ENCODE assay signal across 8 cellular contexts in the genomic region with DNA sequence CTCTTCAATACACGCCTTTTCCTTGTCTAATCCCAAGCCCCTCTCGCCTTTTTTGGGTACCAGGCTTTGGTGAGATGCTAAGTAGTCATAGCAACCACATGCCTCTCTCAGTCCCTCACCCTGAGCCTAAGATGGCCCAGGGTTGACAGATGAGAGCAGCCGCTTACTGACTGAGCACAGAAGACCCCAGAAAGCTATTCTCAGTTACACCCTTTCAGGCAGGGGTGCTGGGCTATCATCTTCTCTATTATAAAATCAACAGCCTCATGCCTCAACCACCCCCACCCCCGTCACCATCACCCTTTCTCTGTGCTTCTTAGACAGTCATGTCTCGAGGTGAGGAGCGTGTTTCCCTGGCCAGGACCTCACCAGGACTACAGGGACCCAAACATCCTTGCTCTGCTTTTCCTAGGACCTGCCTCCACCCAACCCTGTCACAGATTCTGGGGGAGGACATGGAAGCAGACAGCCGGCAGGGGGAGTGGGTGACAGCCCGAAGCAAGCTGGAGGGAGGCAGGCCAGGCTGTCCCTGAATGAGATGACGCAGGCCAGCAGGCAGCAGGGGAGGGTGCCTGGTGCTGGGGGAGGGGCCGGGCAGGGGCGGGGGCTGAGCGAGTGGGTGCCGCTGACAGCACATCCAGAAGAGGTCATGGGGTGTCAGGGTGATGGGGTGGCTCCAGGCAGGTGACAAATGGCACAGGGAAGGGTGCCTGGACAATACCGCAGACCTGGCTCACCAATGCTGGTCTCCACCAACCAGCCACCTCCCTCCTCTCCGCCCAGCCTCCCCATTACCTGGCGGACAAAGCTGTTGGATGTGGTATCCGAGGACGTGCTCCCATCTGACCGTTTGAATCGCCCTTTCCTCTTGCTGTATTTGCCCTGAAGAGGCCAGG. TPM values are rescaled to one million over a fixed set of nuclear protein-coding genes. Genes with fewer than 3 reads are reported as not detected.
DNase-seq lines count a peak whose midpoint lies in the region; ATAC-seq and TF ChIP-seq lines count a peak whose summit lies in the region.

No MANE protein-coding gene starts in this region.

- no peaks in the 10 kb centered on the region for H3K9me3 ChIP-seq in transverse colon

- TF ChIP-seq EP300 in transverse colon (IDR thresholded peaks at IDR 0.05; ENCODE audit: low read depth) = no peak

- intact Hi-C loops in activated CD4-positive, alpha-beta T cell treated with anti-CD3 and anti-CD28 coated beads, Interleukin-2, amount 10 ng/mL, durations not matched to agents 24 days and 14 days (cut with micrococcal nuclease) = no loop called here
- intact Hi-C loops in transverse colon (cut with DNase I; ENCODE audit: low total_unique reads) = no loop called here

- in situ Hi-C loops in transverse colon (cut with MboI; ENCODE audit: low pct_ligation_motif_present in 1 of 4, low pct_unique_long_range_greater_than_20kb in 1 of 4, low sequenced_read_pairs in 3 of 4) = no loop called here

- ATAC-seq in GM18519 (IDR thresholded peaks at IDR 0.05; ENCODE audit: low FRiP score, unreplicated experiment) = no peak

- H3K27me3 Mint-ChIP-seq in activated CD4-positive, alpha-beta T cell treated with anti-CD3 and anti-CD28 coated beads, Interleukin-2, amount 10 ng/mL, durations not matched to agents 24 days and 14 days = no peaks in the 10 kb centered on the region

- H3K4me3 ChIP-seq in transverse colon = no peak overlapping the region

- H3K27ac Mint-ChIP-seq in activated CD4-positive, alpha-beta T cell treated with anti-CD3 and anti-CD28 coated beads, Interleukin-2, amount 10 ng/mL, durations not matched to agents 24 days and 14 days = peak overlapping the region; percentile 25

- DNase-seq in activated CD4-positive, alpha-beta T cell treated with anti-CD3 and anti-CD28 coated beads, Interleukin-2, amount 10 ng/mL, durations not matched to agents 24 days and 14 days = no peak
- no peak for DNase-seq in activated CD4-positive, alpha-beta T cell treated with anti-CD3 and anti-CD28 coated beads, Interleukin-2, amount 50 U/mL, for 48 hours
- DNase-seq in astrocyte of the hippocampus (ENCODE audit: low read depth, low spot score) (peak; percentile 86), iPS-NIHi11 (ENCODE audit: low spot score) (peak; percentile 84), transverse colon (peak; percentile 31), UCSD-AML1 (lab: John Stamatoyannopoulos, UW; ENCODE audit: unreplicated experiment) (no peak)
- no peak for DNase-seq in central memory CD4-positive, alpha-beta T cell

- H3K36me3 ChIP-seq in transverse colon = no peaks in the 10 kb centered on the region

- H3K27ac ChIP-seq in transverse colon = peak overlapping the region in 1 of 4 donors; percentile 17

- peaks cover 14% of the 10 kb centered on the region for H3K36me3 Mint-ChIP-seq in activated CD4-positive, alpha-beta T cell treated with anti-CD3 and anti-CD28 coated beads, Interleukin-2, amount 10 ng/mL, durations not matched to agents 24 days and 14 days (ENCODE audit: low read depth)

- no peak for TF ChIP-seq POLR2A in transverse colon (IDR thresholded peaks at IDR 0.05)

- H3K9me3 Mint-ChIP-seq in activated CD4-positive, alpha-beta T cell treated with anti-CD3 and anti-CD28 coated beads, Interleukin-2, amount 10 ng/mL, durations not matched to agents 24 days and 14 days = no peaks in the 10 kb centered on the region

- TF ChIP-seq CTCF in transverse colon (IDR thresholded peaks at IDR 0.05) = peak in 1 of 5 experiments; percentile 14

- H3K27me3 ChIP-seq in transverse colon = no peaks in the 10 kb centered on the region

- 58 to 75% methylated on average over 3 to 20 of the region's 20 CpGs for WGBS in transverse colon (ENCODE audit: low coverage in 1 of 2), 2 donors

- H3K4me1 ChIP-seq in transverse colon = peaks cover 9 to 37% (median 24%) of the 10 kb centered on the region in 4 donors

- peaks cover 39% of the 10 kb centered on the region for H3K4me1 Mint-ChIP-seq in activated CD4-positive, alpha-beta T cell treated with anti-CD3 and anti-CD28 coated beads, Interleukin-2, amount 10 ng/mL, durations not matched to agents 24 days and 14 days

- H3K4me3 Mint-ChIP-seq in activated CD4-positive, alpha-beta T cell treated with anti-CD3 and anti-CD28 coated beads, Interleukin-2, amount 10 ng/mL, durations not matched to agents 24 days and 14 days = no peak overlapping the region

RNA-seq across cellular contexts. Expression of gene CACNB1, which starts 3.1 kb away (rescaled TPM):
- 20.4 and 22.5 TPM in 2 replicates for total RNA-seq in activated CD4-positive, alpha-beta T cell treated with anti-CD3 and anti-CD28 coated beads, Interleukin-2, amount 10 ng/mL, durations not matched to agents 24 days and 14 days
- 10 to 100 TPM; 10.1 to 21.7 (median 11.6) TPM for total RNA-seq in transverse colon

RNA-seq across cellular contexts. Expression of gene RPL19, which starts 5.7 kb away (rescaled TPM):
- total RNA-seq in activated CD4-positive, alpha-beta T cell treated with anti-CD3 and anti-CD28 coated beads, Interleukin-2, amount 10 ng/mL, durations not matched to agents 24 days and 14 days = 2,240 and 2,301 TPM in 2 replicates
- 1,000 to 10,000 TPM; 1,146 to 2,715 (median 2,002) TPM for total RNA-seq in transverse colon

RNA-seq across cellular contexts. Expression of gene ARL5C, which starts 28.4 kb away (rescaled TPM):
- not detected in 2 replicates for total RNA-seq in activated CD4-positive, alpha-beta T cell treated with anti-CD3 and anti-CD28 coated beads, Interleukin-2, amount 10 ng/mL, durations not matched to agents 24 days and 14 days
- not detected for total RNA-seq in transverse colon

RNA-seq across cellular contexts. Expression of gene STAC2, which starts 31.4 kb away (rescaled TPM):
- total RNA-seq in activated CD4-positive, alpha-beta T cell treated with anti-CD3 and anti-CD28 coated beads, Interleukin-2, amount 10 ng/mL, durations not matched to agents 24 days and 14 days = not detected in 2 replicates
- total RNA-seq in transverse colon = not detected

RNA-seq across cellular contexts. Expression of gene PLXDC1, which starts 42.9 kb away (rescaled TPM):
- total RNA-seq in activated CD4-positive, alpha-beta T cell treated with anti-CD3 and anti-CD28 coated beads, Interleukin-2, amount 10 ng/mL, durations not matched to agents 24 days and 14 days = 0.16 and 0.43 TPM in 2 replicates
- total RNA-seq in transverse colon = 10 to 100 TPM in 1 of 4 donors, 1 to 10 TPM in 3; 1.6 to 26.2 (median 4.3) TPM

Comparison
In these comparisons a context has a peak if more than half of its experiments do, and no peak if none do; other contexts are left out.
1. DNase-seq: peak in astrocyte of the hippocampus (single experiment), iPS-NIHi11 (single experiment) and transverse colon (single experiment); none in activated CD4-positive, alpha-beta T cell treated with anti-CD3 and anti-CD28 coated beads, Interleukin-2, amount 10 ng/mL, durations not matched to agents 24 days and 14 days (single experiment), activated CD4-positive, alpha-beta T cell treated with anti-CD3 and anti-CD28 coated beads, Interleukin-2, amount 50 U/mL, for 48 hours (0 of 2), central memory CD4-positive, alpha-beta T cell (single experiment) and UCSD-AML1 (single experiment).